In the genomic region with DNA sequence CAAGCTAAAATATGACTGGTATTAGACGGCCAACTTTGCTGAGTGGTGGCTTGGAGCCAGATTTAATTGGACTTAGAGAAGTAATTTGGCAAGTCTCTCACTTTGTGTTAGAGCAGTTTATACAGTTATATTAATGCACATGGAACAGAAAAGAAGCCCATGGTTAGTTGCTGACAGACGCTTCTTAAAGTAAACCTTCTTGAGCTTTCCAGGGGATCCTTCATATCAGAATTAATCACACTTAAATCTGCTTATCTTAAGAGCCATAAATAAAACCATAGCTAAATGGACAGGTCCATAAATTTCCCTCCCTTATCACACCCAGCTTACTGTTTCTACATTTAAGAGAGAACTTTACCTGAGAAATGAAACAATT, we compare ENCODE assay signal across 1 cellular context.
TF ChIP-seq lines count a peak whose summit lies in the region.

No MANE protein-coding gene starts in this region.

TF ChIP-seq in H1, 55 proteins besides CTCF, POLR2A, EP300 and RAD21:
- TF ChIP-seq BACH1 (IDR thresholded peaks at IDR 0.05; ENCODE audit: low read length) (no peak), BCL11A (IDR thresholded peaks at IDR 0.05; ENCODE audit: low read depth in 2 of 2, low read length in 2 of 2) (no peak), CEBPB (IDR thresholded peaks at IDR 0.05; ENCODE audit: low read depth, low read length) (no peak), SAP30 (IDR thresholded peaks at IDR 0.05; ENCODE audit: insufficient read depth, insufficient replicate concordance, low read length) (no peak), ASH2L (IDR thresholded peaks at IDR 0.05; ENCODE audit: low read length) (no peak), SIN3A (conservative IDR thresholded peaks at IDR 0.05 in 1 of 2, IDR thresholded peaks at IDR 0.05 in 1 of 2; ENCODE audit: low read depth in 1 of 2, low read length in 2 of 2) (no peak), CHD1 (IDR thresholded peaks at IDR 0.05; ENCODE audit: low read depth, low read length) (no peak), CBX5 (IDR thresholded peaks at IDR 0.05; ENCODE audit: low read depth, low read length) (no peak), BRCA1 (IDR thresholded peaks at IDR 0.05; ENCODE audit: low read depth, low read length) (no peak), SP1 (IDR thresholded peaks at IDR 0.05; ENCODE audit: low read depth, low read length) (no peak), HDAC2 (IDR thresholded peaks at IDR 0.05; ENCODE audit: borderline replicate concordance in 1 of 2, low read depth in 2 of 2, low read length in 2 of 2) (no peak), SRF (IDR thresholded peaks at IDR 0.05; ENCODE audit: low read depth, low read length) (no peak), SP4 (IDR thresholded peaks at IDR 0.05; ENCODE audit: low read length) (no peak), SIX5 (IDR thresholded peaks at IDR 0.05; ENCODE audit: low read depth, low read length) (no peak), RBBP5 (IDR thresholded peaks at IDR 0.05; ENCODE audit: borderline replicate concordance, low read depth, low read length) (no peak), MAFK (IDR thresholded peaks at IDR 0.05; ENCODE audit: low read depth, low read length) (no peak), FOSL1 (IDR thresholded peaks at IDR 0.05; ENCODE audit: insufficient read depth, low read depth, low read length) (no peak), NRF1 (IDR thresholded peaks at IDR 0.05; ENCODE audit: low read depth, low read length) (no peak), PHF8 (conservative IDR thresholded peaks at IDR 0.05; ENCODE audit: low read depth, low read length) (no peak)
- TF ChIP-seq, protein P1, sequence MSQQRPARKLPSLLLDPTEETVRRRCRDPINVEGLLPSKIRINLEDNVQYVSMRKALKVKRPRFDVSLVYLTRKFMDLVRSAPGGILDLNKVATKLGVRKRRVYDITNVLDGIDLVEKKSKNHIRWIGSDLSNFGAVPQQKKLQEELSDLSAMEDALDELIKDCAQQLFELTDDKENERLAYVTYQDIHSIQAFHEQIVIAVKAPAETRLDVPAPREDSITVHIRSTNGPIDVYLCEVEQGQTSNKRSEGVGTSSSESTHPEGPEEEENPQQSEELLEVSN (IDR thresholded peaks at IDR 0.05), result no peak
